Comparison of ENCODE assay signal across 8 cellular contexts in genomic region chr2:221573430-221574230, GRCh38. TPM values are rescaled to one million over a fixed set of nuclear protein-coding genes. Genes with fewer than 3 reads are reported as not detected.
DNase-seq lines count a peak whose midpoint lies in the region; ATAC-seq, FAIRE-seq and TF ChIP-seq lines count a peak whose summit lies in the region.

No MANE protein-coding gene starts in this region.

- TF ChIP-seq CTCF in GM12872 (IDR thresholded peaks at IDR 0.05; ENCODE audit: insufficient read depth, low read depth, low read length) = peak; percentile 86
- TF ChIP-seq CTCF in right atrium auricular region (IDR thresholded peaks at IDR 0.05) = peak; percentile 94 to 99
- TF ChIP-seq CTCF in psoas muscle (IDR thresholded peaks at IDR 0.05) = peak; percentile 98

- DNase-seq in NCI-H1092 (lab: John Stamatoyannopoulos, UW) (peak; percentile 47), T-helper 1 cell (peak; percentile 60 to 73 (median 71)), amygdala (lab: John Stamatoyannopoulos, UW) (peak in 55 of 56 donors; percentile 21 to 90 (median 70)), right atrium auricular region (ENCODE audit: low spot score) (peak; percentile 88), psoas muscle (peak; percentile 85 to 91), urothelium cell line (ENCODE audit: low spot score) (peak; percentile 89)

- no peaks in the 10 kb centered on the region for H3K9me3 ChIP-seq in right atrium auricular region
- no peaks in the 10 kb centered on the region for H3K9me3 ChIP-seq in psoas muscle

- peak overlapping the region; percentile 67 to 87 for H3K4me3 ChIP-seq in right atrium auricular region
- H3K4me3 ChIP-seq in psoas muscle = peak overlapping the region; percentile 93

- ATAC-seq in HG02623 (IDR thresholded peaks at IDR 0.05; ENCODE audit: unreplicated experiment) = peak; percentile 51
- ATAC-seq in psoas muscle = peak; percentile 81 to 83 (median 82)

- intact Hi-C loops in psoas muscle (cut with DNase I) = loop anchor here (1.0 to 10.0 kb wide), 6 partner anchors 131 to 887 kb away; no protein-coding TSS in a partner anchor

- 1% methylated on average over 51 to 63 of the region's 63 CpGs for WGBS in psoas muscle, 3 donors

- peaks cover 0 to 31% of the 10 kb centered on the region in 2 donors for H3K4me1 ChIP-seq in right atrium auricular region
- H3K4me1 ChIP-seq in psoas muscle = peaks cover 5% of the 10 kb centered on the region

- H3K27me3 ChIP-seq in right atrium auricular region (no peaks in the 10 kb centered on the region), psoas muscle (ENCODE audit: insufficient read depth in 3 of 3, low read length in 2 of 3) (peaks cover 0 to 10% (median 0%) of the 10 kb centered on the region in 3 donors)

- H3K36me3 ChIP-seq in right atrium auricular region (peaks cover under 1% of the 10 kb centered on the region), psoas muscle (ENCODE audit: insufficient read depth in 1 of 2, low read depth in 1 of 2) (no peaks in the 10 kb centered on the region)

- peak overlapping the region; percentile 90 to 91 for H3K27ac ChIP-seq in right atrium auricular region
- peak overlapping the region; percentile 78 for H3K27ac ChIP-seq in psoas muscle

- FAIRE-seq in urothelium cell line (lab: Jason Lieb, UNC) = no peak

RNA-seq across cellular contexts. Expression of gene EPHA4, which starts 1.5 kb away (rescaled TPM):
- total RNA-seq in right atrium auricular region (100 to 1,000 TPM in 1 of 2 donors, 10 to 100 TPM in 1; 74.2 to 107 TPM), psoas muscle (1 to 10 TPM; 3.3 to 5.9 (median 4.8) TPM)
- polyA plus RNA-seq in psoas muscle = 1 to 10 TPM in 2 of 3 donors, under 1 TPM in 1; 0.76 to 6.3 (median 1.3) TPM

Comparison
In these comparisons a context has a peak if more than half of its experiments do, and no peak if none do; other contexts are left out.
1. Peak in every context shown above with its lines: DNase-seq, ATAC-seq, H3K4me3 ChIP-seq and H3K27ac ChIP-seq.
2. RNA of gene EPHA4, which starts 1.5 kb away (total RNA-seq): 74.2 to 107 TPM in right atrium auricular region; 3.3 to 5.9 TPM in psoas muscle; every median in the first group is over 10 times any median in the second.